In genomic region chr10:51983481-51983880, GRCh38 we compare ENCODE assay signal across 25 cellular contexts.
A peak's percentile ranks its signal among the peaks of the same experiment; 100 is the strongest.
DNase-seq lines count a peak whose midpoint lies in the region; ATAC-seq, FAIRE-seq and TF ChIP-seq lines count a peak whose summit lies in the region.
"Had no signal": no experiment of that assay in that cellular context is flagged by ENCODE, and none has a peak within 500 bp of the region (broad histone marks: within the 10 kb centered on the region; RNA-seq: fewer than 3 reads in every experiment).

No MANE protein-coding gene starts in this region.

- H2BK12ac ChIP-seq in H1 (ENCODE audit: low read depth, low read length) = no peak overlapping the region

- H3K27ac ChIP-seq in H1 (ENCODE audit: low read depth, low read length) (no peak overlapping the region), kidney (ENCODE audit: low read depth in 2 of 2, low read length in 2 of 2) (no peak overlapping the region)
- H3K27ac ChIP-seq: GM23248 had no signal

- peak; percentile 17 for ATAC-seq in left ventricle myocardium superior
- no peak for ATAC-seq in GM19395 (IDR thresholded peaks at IDR 0.05; ENCODE audit: unreplicated experiment)
- ATAC-seq: GM12878, HCT116 had no signal

- H3K9me3 ChIP-seq in H1 (ENCODE audit: insufficient read depth in 2 of 2, low read depth in 1 of 2, low read length in 1 of 2) (no peaks in the 10 kb centered on the region), kidney (ENCODE audit: control insufficient read depth in 1 of 2, low read length in 2 of 2) (no peaks in the 10 kb centered on the region)
- H3K9me3 ChIP-seq: BE2C had no signal

- no peak for TF ChIP-seq POLR2A in H1 (IDR thresholded peaks at IDR 0.05; ENCODE audit: control extremely low read depth in 1 of 2, low read depth in 2 of 2, low read length in 2 of 2)

- no peak overlapping the region for H2AK5ac ChIP-seq in H1 (ENCODE audit: low read depth, low read length)

- TF ChIP-seq CTCF in H1 (IDR thresholded peaks at IDR 0.05; ENCODE audit: control extremely low read depth in 1 of 3, insufficient read depth in 1 of 3, low read depth in 1 of 3, low read length in 3 of 3) = no peak
- no peak for TF ChIP-seq CTCF in kidney (IDR thresholded peaks at IDR 0.05; ENCODE audit: borderline replicate concordance, extremely low read depth, insufficient read depth)

- no peak overlapping the region for H3K56ac ChIP-seq in H1 (replicated peaks; ENCODE audit: insufficient read length, low read depth, low read length)

- H3K14ac ChIP-seq in H1 (ENCODE audit: insufficient read length) = no peak overlapping the region

- intact Hi-C loops in left ventricle myocardium superior (cut with micrococcal nuclease) = no loop called here
- intact Hi-C loops in cardiac septum (cut with DNase I) = no loop called here
- intact Hi-C loops in kidney (cut with DNase I) = no loop called here

- H2BK120ac ChIP-seq in H1 (replicated peaks; ENCODE audit: low read depth, low read length) = no peak overlapping the region

- no peak overlapping the region for H3K18ac ChIP-seq in H1 (ENCODE audit: extremely low read depth, low read length)

- peaks cover 0 to 3% of the 10 kb centered on the region in 2 experiments for H4K20me1 ChIP-seq in H1 (replicated peaks in 1 of 2; ENCODE audit: control insufficient read depth in 1 of 2, insufficient read depth in 2 of 2, low read length in 2 of 2)

- H3K27me3 ChIP-seq in H1 (replicated peaks in 1 of 4; ENCODE audit: control insufficient read depth in 3 of 4, extremely low read depth in 1 of 4, insufficient read depth in 3 of 4, low read length in 3 of 4) = no peaks in the 10 kb centered on the region
- H3K27me3 ChIP-seq: BE2C had no signal

- no peak overlapping the region for H4K5ac ChIP-seq in H1 (ENCODE audit: insufficient read length, low read depth, low read length)

- TF ChIP-seq EP300 in H1 (IDR thresholded peaks at IDR 0.05; ENCODE audit: borderline replicate concordance in 1 of 2, low read depth in 2 of 2, low read length in 2 of 2) = no peak

- no peak overlapping the region for H3K4me2 ChIP-seq in H1 (ENCODE audit: insufficient read depth in 1 of 2, low read depth in 2 of 2, low read length in 2 of 2)

- no peak overlapping the region for H2AFZ ChIP-seq in H1 (ENCODE audit: low read length)
- H2AFZ ChIP-seq: GM23248 had no signal

- CTCF ChIA-PET in H1 (lab: Charles Lee; ENCODE audit: partially characterized antibody) = interaction anchor here (1.7 to 3.1 kb wide), 2 partner anchors 11 to 20 kb away, joined by 3 to 12 read pairs; no protein-coding TSS in a partner anchor

- H4K91ac ChIP-seq in H1 (replicated peaks; ENCODE audit: insufficient read length, low read length) = no peak overlapping the region

- POLR2A ChIA-PET in H1 (lab: Charles Lee; ENCODE audit: partially characterized antibody) = interaction anchor here (0.6 to 1.3 kb wide), 2 partner anchors 20 to 1534 kb away, joined by 3 read pairs; no protein-coding TSS in a partner anchor

- H3K4ac ChIP-seq in H1 (replicated peaks; ENCODE audit: insufficient read length, low read depth, low read length) = no peak overlapping the region

- H2BK20ac ChIP-seq in H1 (ENCODE audit: low read length) = no peak overlapping the region

- no peak overlapping the region for H2BK15ac ChIP-seq in H1 (ENCODE audit: low read length)

- no peak overlapping the region for H4K8ac ChIP-seq in H1 (ENCODE audit: extremely low read depth, insufficient read depth, low read length)

- no peaks in the 10 kb centered on the region; a peak in 1 of 7 replicates for H3K4me1 ChIP-seq in H1 (replicated peaks in 1 of 4; ENCODE audit: control insufficient read depth in 3 of 4, insufficient read depth in 4 of 4, low read length in 3 of 4)
- H3K4me1 ChIP-seq in kidney (ENCODE audit: control insufficient read depth in 1 of 2, insufficient read depth in 1 of 2, low read depth in 1 of 2, low read length in 2 of 2) = no peaks in the 10 kb centered on the region
- H3K4me1 ChIP-seq: BE2C had no signal

- no peak overlapping the region for H3K23ac ChIP-seq in H1 (ENCODE audit: insufficient read length)

- no peaks in the 10 kb centered on the region for H3K23me2 ChIP-seq in H1 (ENCODE audit: low read depth, low read length)

- FAIRE-seq in H1 (lab: Jason Lieb, UNC) = no peak
- FAIRE-seq in kidney (lab: Jason Lieb, UNC) = no peak
- FAIRE-seq: A204.1, GM12878, GM19239, HTR-8/SVneo had no signal

- DNase-seq in left ventricle myocardium superior (no peak), cardiac septum (ENCODE audit: low spot score) (no peak), H1 (ENCODE audit: low read depth in 1 of 2, low spot score in 2 of 2) (no peak), kidney (peak; percentile 34), NOMO-1 (lab: John Stamatoyannopoulos, UW; ENCODE audit: unreplicated experiment in 2 of 2) (no peak), globus pallidus (ENCODE audit: low spot score) (no peak)
- DNase-seq: ACHN; BE2C; C1 segment of cervical spinal cord; CD4-positive, CD25-positive, alpha-beta regulatory T cell; CD8-positive, alpha-beta memory T cell; COR-L47; DMS 273 treated with DMSO at 0.1 percent for 48 hours; DMS53; DND-41; EL; GM23248; H7; HFFc6 had no signal

- WGBS in H1 (ENCODE audit: extremely low coverage in 1 of 2, insufficient coverage in 1 of 2, insufficient read length in 1 of 2, insufficient replicate concordance in 2 of 2, low coverage in 1 of 2, low lambda C conversion rate in 2 of 2, missing lambda C conversion rate in 1 of 2), 2 experiments = 92% methylated on average over 2 of the region's 2 CpGs; no CpG with 5 or more reads in 1 of the 2 experiments

- H3K4me3 ChIP-seq in H1 (ENCODE audit: extremely low read depth in 1 of 4, insufficient read depth in 2 of 4, low read depth in 3 of 4, low read length in 4 of 4) (no peak overlapping the region), kidney (ENCODE audit: low read length in 2 of 2) (no peak overlapping the region)
- H3K4me3 ChIP-seq: GM12878, GM23248 had no signal

- H3K79me2 ChIP-seq in H1 (ENCODE audit: control insufficient read depth in 1 of 2, insufficient read depth in 2 of 2, low read length in 2 of 2) = no peaks in the 10 kb centered on the region

- no peaks in the 10 kb centered on the region for H3K79me1 ChIP-seq in H1 (ENCODE audit: low read depth, low read length)

- H3K9ac ChIP-seq in H1 (replicated peaks in 1 of 4; ENCODE audit: extremely low read depth in 1 of 4, low read depth in 3 of 4, low read length in 3 of 4) (no peak overlapping the region), kidney (ENCODE audit: low read length in 2 of 2) (no peak overlapping the region)
- H3K9ac ChIP-seq: GM23248 had no signal

- TF ChIP-seq RAD21 in H1 (IDR thresholded peaks at IDR 0.05 in 1 of 2, conservative IDR thresholded peaks at IDR 0.05 in 1 of 2; ENCODE audit: low read depth in 2 of 2, low read length in 2 of 2) = no peak

- H3K36me3 ChIP-seq in H1 (ENCODE audit: control insufficient read depth in 2 of 4, insufficient read depth in 4 of 4, low read length in 3 of 4) = no peaks in the 10 kb centered on the region
- no peaks in the 10 kb centered on the region for H3K36me3 ChIP-seq in kidney (ENCODE audit: control insufficient read depth in 1 of 2, insufficient read depth in 2 of 2, low read length in 2 of 2)
- H3K36me3 ChIP-seq: BE2C had no signal

- H2BK5ac ChIP-seq in H1 (ENCODE audit: low read depth, low read length) = 0 out of 2 replicates have a peak overlapping the region, but pooled peaks have one; percentile 45
